Comparison of ENCODE assay signal across 30 cellular contexts in the genomic region with DNA sequence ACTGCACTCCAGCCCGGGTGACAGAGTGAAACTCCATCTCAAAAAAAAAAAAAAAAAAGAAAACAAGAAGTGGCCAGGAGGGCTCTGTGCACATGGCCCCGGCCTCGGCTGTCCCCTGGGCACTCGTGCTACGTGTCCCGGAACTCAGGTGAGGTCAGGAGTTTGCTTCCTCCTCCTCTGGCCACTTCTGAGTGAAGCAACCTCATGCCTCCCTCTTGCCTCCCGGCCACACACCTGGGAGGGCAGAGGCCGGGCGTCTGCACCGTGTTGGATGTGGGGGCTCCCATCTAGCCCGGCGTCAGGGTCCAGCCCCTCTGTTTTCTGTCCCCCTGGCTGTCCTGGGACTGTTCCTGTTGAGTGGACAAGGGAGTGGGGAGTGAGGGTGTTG. TPM values are rescaled to one million over a fixed set of nuclear protein-coding genes. Genes with fewer than 3 reads are reported as not detected.
"Had no signal": no experiment of that assay in that cellular context is flagged by ENCODE, and none has a peak within 500 bp of the region (broad histone marks: within the 10 kb centered on the region; RNA-seq: fewer than 3 reads in every experiment).

No MANE protein-coding gene starts in this region.

- DNase-seq: activated CD4-positive, alpha-beta memory T cell treated with anti-CD3 and anti-CD28 coated beads for 36 hours; activated CD4-positive, alpha-beta T cell treated with anti-CD3 and anti-CD28 coated beads, Interleukin-2, amount 10 ng/mL, durations not matched to agents 24 days and 14 days; activated CD8-positive, alpha-beta memory T cell treated with anti-CD3 and anti-CD28 coated beads, Interleukin-2, amount 50 U/mL, for 4 hours; activated effector memory CD4-positive, alpha-beta T cell treated with anti-CD3 and anti-CD28 coated beads, Interleukin-2, amount 50 U/mL, for 16 hours; activated naive CD4-positive, alpha-beta T cell treated with anti-CD3 and anti-CD28 coated beads for 36 hours; activated naive CD8-positive, alpha-beta T cell treated with anti-CD3 and anti-CD28 coated beads, Interleukin-2, amount 10 ng/mL, durations not matched to agents 7 days and 5 days; activated T-cell treated with anti-CD3 and anti-CD28 coated beads, Interleukin-2, amount 50 U/mL, for 1 hour; cortex of kidney; foreskin keratinocyte; left ventricle myocardium superior; midbrain; naive thymus-derived CD8-positive, alpha-beta T cell; posterior cingulate gyrus; stimulated activated CD4-positive, alpha-beta T cell treated with anti-CD3 and anti-CD28 coated beads, Interleukin-12 subunit alpha, Interleukin-12 subunit beta, amount 100 ng/mL, for 4 hours; stimulated activated CD4-positive, alpha-beta T cell treated with anti-CD3 and anti-CD28 coated beads, Interleukin-4, amount 100 ng/mL, for 1 hour; stimulated activated naive CD8-positive, alpha-beta T cell treated with anti-CD3 and anti-CD28 coated beads, Interleukin-15, Interleukin-2, amounts not matched to agents 100 U/mL and 50 U/mL, for 24 hours; SW 1271; T-helper 9 cell; testis had no signal

- H3K4me1 Mint-ChIP-seq: activated CD4-positive, alpha-beta T cell treated with anti-CD3 and anti-CD28 coated beads, Interleukin-2, amount 10 ng/mL, durations not matched to agents 24 days and 14 days; activated naive CD8-positive, alpha-beta T cell treated with anti-CD3 and anti-CD28 coated beads, Interleukin-2, amount 10 ng/mL, durations not matched to agents 7 days and 5 days; brain; memory B cell; naive thymus-derived CD8-positive, alpha-beta T cell had no signal

- ATAC-seq: activated CD4-positive, CD25-positive, alpha-beta regulatory T cell treated with anti-CD3 and anti-CD28 coated beads, Interleukin-2, amount 50 U/mL, for 24 hours; esophagus mucosa; foreskin keratinocyte; left ventricle myocardium superior; naive thymus-derived CD8-positive, alpha-beta T cell; stimulated activated naive CD8-positive, alpha-beta T cell treated with anti-CD3 and anti-CD28 coated beads, Interleukin-15, Interleukin-2, amounts not matched to agents 100 U/mL and 50 U/mL, for 24 hours had no signal

- H3K9me3 ChIP-seq: ascending aorta, heart right ventricle, testis had no signal

- H3K36me3 Mint-ChIP-seq: activated CD4-positive, alpha-beta memory T cell treated with anti-CD3 and anti-CD28 coated beads for 36 hours; activated naive CD8-positive, alpha-beta T cell treated with anti-CD3 and anti-CD28 coated beads, Interleukin-2, amount 10 ng/mL, durations not matched to agents 7 days and 5 days had no signal

- H3K27me3 ChIP-seq: ascending aorta, cardiac muscle cell, foreskin keratinocyte, heart right ventricle, testis had no signal

- H3K27ac ChIP-seq: ascending aorta, cardiac muscle cell, foreskin keratinocyte, heart right ventricle, testis, VCaP had no signal

- H3K9me3 Mint-ChIP-seq: activated CD4-positive, alpha-beta memory T cell treated with anti-CD3 and anti-CD28 coated beads for 36 hours; activated CD4-positive, alpha-beta T cell treated with anti-CD3 and anti-CD28 coated beads, Interleukin-2, amount 10 ng/mL, durations not matched to agents 24 days and 14 days; activated naive CD4-positive, alpha-beta T cell treated with anti-CD3 and anti-CD28 coated beads for 36 hours; activated naive CD8-positive, alpha-beta T cell treated with anti-CD3 and anti-CD28 coated beads, Interleukin-2, amount 10 ng/mL, durations not matched to agents 7 days and 5 days; activated T-helper 1 cell treated with anti-CD3 and anti-CD28 coated beads, Interleukin-12 subunit alpha, Interleukin-12 subunit beta, Interleukin-2, Interleukin-4 antibody, amounts not matched to agents 30 ng/mL and 10 ng/mL and 1 ng/mL, durations not matched to agents 14 hours and 24 hours and 36 hours; brain; memory B cell; naive thymus-derived CD8-positive, alpha-beta T cell; T-helper 1 cell treated with Interleukin-12 subunit alpha and Interleukin-12 subunit beta and Interleukin-4 antibody, amounts not matched to agents 30 μg/mL and 1 μg/mL, for 36 hours; type B pancreatic cell had no signal

- H3K27me3 Mint-ChIP-seq: activated CD4-positive, alpha-beta memory T cell treated with anti-CD3 and anti-CD28 coated beads for 36 hours; activated CD4-positive, alpha-beta T cell treated with anti-CD3 and anti-CD28 coated beads, Interleukin-2, amount 10 ng/mL, durations not matched to agents 24 days and 14 days; activated naive CD8-positive, alpha-beta T cell treated with anti-CD3 and anti-CD28 coated beads, Interleukin-2, amount 10 ng/mL, durations not matched to agents 7 days and 5 days; brain; memory B cell; naive thymus-derived CD8-positive, alpha-beta T cell; type B pancreatic cell had no signal

- H3K36me3 ChIP-seq: cardiac muscle cell had no signal

- H3K4me3 ChIP-seq: ascending aorta, cardiac muscle cell, heart right ventricle, testis had no signal

- H3K27ac Mint-ChIP-seq: activated CD4-positive, alpha-beta memory T cell treated with anti-CD3 and anti-CD28 coated beads for 36 hours; activated CD4-positive, alpha-beta T cell treated with anti-CD3 and anti-CD28 coated beads, Interleukin-2, amount 10 ng/mL, durations not matched to agents 24 days and 14 days; activated naive CD4-positive, alpha-beta T cell treated with anti-CD3 and anti-CD28 coated beads for 36 hours; activated naive CD8-positive, alpha-beta T cell treated with anti-CD3 and anti-CD28 coated beads, Interleukin-2, amount 10 ng/mL, durations not matched to agents 7 days and 5 days; activated T-helper 1 cell treated with anti-CD3 and anti-CD28 coated beads, Interleukin-12 subunit alpha, Interleukin-12 subunit beta, Interleukin-2, Interleukin-4 antibody, amounts not matched to agents 30 ng/mL and 10 ng/mL and 1 ng/mL, durations not matched to agents 14 hours and 24 hours and 36 hours; brain; memory B cell; naive thymus-derived CD8-positive, alpha-beta T cell; T-helper 1 cell treated with Interleukin-12 subunit alpha and Interleukin-12 subunit beta and Interleukin-4 antibody, amounts not matched to agents 30 μg/mL and 1 μg/mL, for 36 hours; type B pancreatic cell had no signal

- H3K4me3 Mint-ChIP-seq: activated CD4-positive, alpha-beta memory T cell treated with anti-CD3 and anti-CD28 coated beads for 36 hours; activated CD4-positive, alpha-beta T cell treated with anti-CD3 and anti-CD28 coated beads, Interleukin-2, amount 10 ng/mL, durations not matched to agents 24 days and 14 days; activated naive CD4-positive, alpha-beta T cell treated with anti-CD3 and anti-CD28 coated beads for 36 hours; activated naive CD8-positive, alpha-beta T cell treated with anti-CD3 and anti-CD28 coated beads, Interleukin-2, amount 10 ng/mL, durations not matched to agents 7 days and 5 days; activated T-helper 1 cell treated with anti-CD3 and anti-CD28 coated beads, Interleukin-12 subunit alpha, Interleukin-12 subunit beta, Interleukin-2, Interleukin-4 antibody, amounts not matched to agents 30 ng/mL and 10 ng/mL and 1 ng/mL, durations not matched to agents 14 hours and 24 hours and 36 hours; brain; memory B cell; naive thymus-derived CD8-positive, alpha-beta T cell; T-helper 1 cell treated with Interleukin-12 subunit alpha and Interleukin-12 subunit beta and Interleukin-4 antibody, amounts not matched to agents 30 μg/mL and 1 μg/mL, for 36 hours; type B pancreatic cell had no signal

- H3K4me1 ChIP-seq: testis had no signal

RNA-seq across cellular contexts. Expression of a gene that starts 31.9 kb away (rescaled TPM):
- total RNA-seq: ascending aorta had no signal
- polyA plus RNA-seq: naive thymus-derived CD8-positive, alpha-beta T cell had no signal
